8 cellular contexts compared by ENCODE assay signal in the genomic region with DNA sequence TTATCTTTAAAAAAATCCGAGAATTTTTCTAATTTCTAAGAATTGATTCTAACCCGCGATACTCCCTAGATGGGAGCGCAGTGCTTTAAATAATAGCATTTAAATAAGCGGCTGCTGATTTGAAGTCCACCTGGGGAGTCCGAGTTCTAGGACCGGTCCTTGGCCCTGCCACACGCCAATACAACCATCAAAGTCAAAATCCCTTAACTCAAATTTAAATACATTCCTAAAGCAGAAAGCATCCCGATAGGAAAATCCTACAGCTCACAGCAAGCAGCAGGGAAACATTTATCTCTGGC. TPM values are rescaled to one million over a fixed set of nuclear protein-coding genes. Genes with fewer than 3 reads are reported as not detected.
DNase-seq lines count a peak whose midpoint lies in the region; ATAC-seq and TF ChIP-seq lines count a peak whose summit lies in the region.

No MANE protein-coding gene starts in this region.

- peak overlapping the region; percentile 78 for H3K4me3 Mint-ChIP-seq in MCF 10A (ENCODE audit: unreplicated experiment)

- POLR2A ChIA-PET in A673 (lab: Charles Lee; ENCODE audit: low non-redundant PET), result no interaction called here
- POLR2A ChIA-PET in MCF 10A (lab: Yijun Ruan, JAX), result interaction anchor here (0.5 to 6.4 kb wide), 25 partner anchors 9 to 1541 kb away, joined by 3 to 89 read pairs (median 5); a partner anchor contains a TSS

- H3K4me3 ChIP-seq in A673 (ENCODE audit: low read depth, low read length, poor library complexity, severe bottlenecking), result peak overlapping the region; percentile 79
- H3K4me3 ChIP-seq in HFF-Myc (replicated peaks; ENCODE audit: low read depth, low read length), result peak overlapping the region; percentile 80
- H3K4me3 ChIP-seq in mucosa of rectum (ENCODE audit: low read length in 2 of 2), result peak overlapping the region; percentile 55 to 92

- TF ChIP-seq CTCF in A673 (conservative IDR thresholded peaks at IDR 0.05; ENCODE audit: low read depth, low read length) (no peak), HFF-Myc (IDR thresholded peaks at IDR 0.05; ENCODE audit: low read depth, low read length, missing control alignments) (no peak), MCF 10A (IDR thresholded peaks at IDR 0.05; ENCODE audit: unreplicated experiment) (no peak)

- H3K36me3 ChIP-seq in A673 (ENCODE audit: insufficient read depth, low read length, poor library complexity, severe bottlenecking) (peaks cover 27% of the 10 kb centered on the region), mucosa of rectum (ENCODE audit: control insufficient read depth in 2 of 2, insufficient read depth in 2 of 2, low read length in 2 of 2) (no peaks in the 10 kb centered on the region)

- no peaks in the 10 kb centered on the region for H3K9me3 Mint-ChIP-seq in MCF 10A (ENCODE audit: unreplicated experiment)

- CTCF ChIA-PET in A673 (lab: Charles Lee), result interaction anchor here (0.6 to 1.2 kb wide), 2 partner anchors 55 to 77 kb away, joined by 4 to 6 read pairs; no protein-coding TSS in a partner anchor
- CTCF ChIA-PET in MCF 10A (lab: Yijun Ruan, JAX), result interaction anchor here (0.6 to 6.5 kb wide), 20 partner anchors 13 to 422 kb away, joined by 3 to 77 read pairs (median 4); a partner anchor contains a TSS

- no peak for DNase-seq in A673 (ENCODE audit: low spot score)
- no peak for DNase-seq in HFF-Myc (ENCODE audit: extremely low read depth, low read depth)
- no peak for DNase-seq in MCF 10A (ENCODE audit: unreplicated experiment)
- no peak for DNase-seq in stimulated activated CD4-positive, alpha-beta T cell treated with anti-CD3 and anti-CD28 coated beads, Interleukin-1b, Interleukin-23, amount 100 ng/mL, for 48 hours
- DNase-seq in SHP77 (lab: John Stamatoyannopoulos, UW), result no peak
- no peak for DNase-seq in Kasumi-1 (lab: John Stamatoyannopoulos, UW)

- peaks cover 13% of the 10 kb centered on the region for H3K4me1 ChIP-seq in A673 (ENCODE audit: insufficient read depth, low read length, poor library complexity, severe bottlenecking)
- H3K4me1 ChIP-seq in mucosa of rectum (ENCODE audit: control insufficient read depth in 2 of 2, insufficient read depth in 2 of 2, low read length in 2 of 2), result peaks cover 15 to 20% of the 10 kb centered on the region in 2 donors

- intact Hi-C loops in A673 (cut with micrococcal nuclease; ENCODE audit: unreplicated experiment) (no loop called here), MCF 10A (cut with micrococcal nuclease) (loop anchor here (1.0 kb wide), 2 partner anchors 39 to 77 kb away; a partner anchor contains a TSS)

- H3K27ac Mint-ChIP-seq in MCF 10A (ENCODE audit: low read depth, unreplicated experiment), result peak overlapping the region; percentile 89

- peaks cover 45% of the 10 kb centered on the region for H3K4me1 Mint-ChIP-seq in MCF 10A (ENCODE audit: insufficient read depth, unreplicated experiment)

- BruUV-seq in A673 (replicated peaks; lab: Mats Ljungman, UMichigan) (no TSS peak), MCF 10A (replicated peaks; lab: Mats Ljungman, UMichigan) (no TSS peak)

- ATAC-seq in HG03196 (IDR thresholded peaks at IDR 0.05; ENCODE audit: unreplicated experiment), result no peak

- H3K27me3 ChIP-seq in A673 (replicated peaks; ENCODE audit: insufficient read depth, low read depth, low read length, poor library complexity) (no peaks in the 10 kb centered on the region), mucosa of rectum (ENCODE audit: control insufficient read depth in 2 of 2, insufficient read depth in 2 of 2, low read length in 2 of 2) (no peaks in the 10 kb centered on the region)

- H3K27ac ChIP-seq in A673 (ENCODE audit: low read depth, low read length, poor library complexity, severe bottlenecking) (peak overlapping the region; percentile 90), mucosa of rectum (ENCODE audit: low read depth in 2 of 2, low read length in 2 of 2) (peak overlapping the region; percentile 70 to 71)

- peak overlapping the region; percentile 60 to 66 for H3K9ac ChIP-seq in mucosa of rectum (ENCODE audit: low read depth in 1 of 2, low read length in 2 of 2)

- no peaks in the 10 kb centered on the region for H3K27me3 Mint-ChIP-seq in MCF 10A (ENCODE audit: insufficient read depth, unreplicated experiment)

- H3K9me3 ChIP-seq in A673 (ENCODE audit: low read depth, low read length, poor library complexity, severe bottlenecking) (no peaks in the 10 kb centered on the region), mucosa of rectum (ENCODE audit: control insufficient read depth in 2 of 2, low read length in 2 of 2) (no peaks in the 10 kb centered on the region)

- no peaks in the 10 kb centered on the region for H3K36me3 Mint-ChIP-seq in MCF 10A (ENCODE audit: insufficient read depth, unreplicated experiment)

RNA-seq across cellular contexts. Expression of a gene that starts 0.5 kb away (rescaled TPM):
- total RNA-seq in A673 (2021) (98.5 and 102 TPM in 2 replicates), MCF 10A (2022) (54.8 and 63.9 TPM in 2 replicates)

RNA-seq across cellular contexts. Expression of a gene that starts 39.2 kb away (rescaled TPM):
- total RNA-seq in A673 (2021) (3.3 and 3.5 TPM in 2 replicates), MCF 10A (2022) (27.8 and 28.8 TPM in 2 replicates)
